Comparison of ENCODE assay signal across 8 cellular contexts in genomic region chr19:12162513-12162881, GRCh38. TPM values are rescaled to one million over a fixed set of nuclear protein-coding genes. Genes with fewer than 3 reads are reported as not detected.
DNase-seq lines count a peak whose midpoint lies in the region; ATAC-seq and TF ChIP-seq lines count a peak whose summit lies in the region.

No MANE protein-coding gene starts in this region.

- H3K36me3 ChIP-seq in testis (ENCODE audit: low read depth, missing control alignments): no peaks in the 10 kb centered on the region

- H3K27ac Mint-ChIP-seq in activated CD4-positive, alpha-beta T cell treated with anti-CD3 and anti-CD28 coated beads for 36 hours: peak overlapping the region; percentile 92
- peak overlapping the region; percentile 97 for H3K27ac Mint-ChIP-seq in WTC11

- peak overlapping the region; percentile 91 to 92 for H3K27ac ChIP-seq in testis

- no peak for DNase-seq in activated CD4-positive, alpha-beta T cell treated with anti-CD3 and anti-CD28 coated beads for 36 hours
- no peak for DNase-seq in activated CD4-positive, alpha-beta T cell treated with anti-CD3 and anti-CD28 coated beads for 48 hours
- no peak for DNase-seq in WTC11 (ENCODE audit: low spot score)
- no peak for DNase-seq in testis
- DNase-seq in NCI-H526 treated with DMSO at 0.1 percent for 48 hours (lab: John Stamatoyannopoulos, UW): no peak
- no peak for DNase-seq in NCI-H1694 (lab: John Stamatoyannopoulos, UW)

- no peaks in the 10 kb centered on the region for H3K27me3 ChIP-seq in testis

- peaks cover 26% of the 10 kb centered on the region for H3K4me1 ChIP-seq in testis

- CTCF ChIA-PET in activated CD4-positive, alpha-beta T cell treated with anti-CD3 and anti-CD28 coated beads for 36 hours (lab: Charles Lee): interaction anchor here (0.6 to 1.5 kb wide), 6 partner anchors 71 to 1113 kb away, joined by 3 to 4 read pairs (median 3); no protein-coding TSS in a partner anchor
- CTCF ChIA-PET in WTC11 (lab: Charles Lee): interaction anchor here (0.7 to 2.9 kb wide), 11 partner anchors 11 to 283 kb away, joined by 3 to 16 read pairs (median 5); partner anchors contain the start of genes ZNF20, ZNF563 and ZNF763

- POLR2A ChIA-PET in activated CD4-positive, alpha-beta T cell treated with anti-CD3 and anti-CD28 coated beads for 36 hours (lab: Charles Lee): interaction anchor here (0.6 to 1.3 kb wide), 4 partner anchors 12 to 1268 kb away, joined by 3 to 10 read pairs (median 6); no protein-coding TSS in a partner anchor
- POLR2A ChIA-PET in WTC11 (lab: Charles Lee): interaction anchor here (0.6 to 1.3 kb wide), 7 partner anchors 9 to 566 kb away, joined by 3 to 7 read pairs (median 3); partner anchors contain the start of genes ZNF20, ZNF442 and ZNF878

- no peaks in the 10 kb centered on the region for H3K27me3 Mint-ChIP-seq in activated CD4-positive, alpha-beta T cell treated with anti-CD3 and anti-CD28 coated beads for 36 hours
- H3K27me3 Mint-ChIP-seq in WTC11 (ENCODE audit: low read depth): peaks cover 5% of the 10 kb centered on the region

- peaks cover 21% of the 10 kb centered on the region for H3K36me3 Mint-ChIP-seq in activated CD4-positive, alpha-beta T cell treated with anti-CD3 and anti-CD28 coated beads for 36 hours (ENCODE audit: low read depth)
- no peaks in the 10 kb centered on the region for H3K36me3 Mint-ChIP-seq in WTC11

- WGBS in testis, 2 donors: 5 to 9% methylated on average over 8 of the region's 8 CpGs

- H3K9me3 Mint-ChIP-seq in activated CD4-positive, alpha-beta T cell treated with anti-CD3 and anti-CD28 coated beads for 36 hours (ENCODE audit: low read depth): no peaks in the 10 kb centered on the region
- no peaks in the 10 kb centered on the region for H3K9me3 Mint-ChIP-seq in WTC11

- peak overlapping the region; percentile 91 for H3K4me3 ChIP-seq in iPS-18c (ENCODE audit: insufficient read depth, low read depth, low read length)
- peak overlapping the region; percentile 70 to 99 for H3K4me3 ChIP-seq in testis

- peak; percentile 11 for ATAC-seq in activated CD4-positive, alpha-beta T cell treated with anti-CD3 and anti-CD28 coated beads for 36 hours
- ATAC-seq in WTC11 (no peak), GM18907 (IDR thresholded peaks at IDR 0.05; ENCODE audit: unreplicated experiment) (no peak)

- peaks cover 3% of the 10 kb centered on the region for H3K9me3 ChIP-seq in iPS-18c (ENCODE audit: control insufficient read depth, insufficient read depth, low read length)
- no peaks in the 10 kb centered on the region for H3K9me3 ChIP-seq in testis

- H3K4me3 Mint-ChIP-seq in activated CD4-positive, alpha-beta T cell treated with anti-CD3 and anti-CD28 coated beads for 36 hours: peak overlapping the region; percentile 98
- peak overlapping the region; percentile 94 for H3K4me3 Mint-ChIP-seq in WTC11

- no peak for TF ChIP-seq POLR2A in testis (IDR thresholded peaks at IDR 0.05)

- intact Hi-C loops in activated CD4-positive, alpha-beta T cell treated with anti-CD3 and anti-CD28 coated beads for 36 hours (cut with DNase I, micrococcal nuclease): loop anchor here in 1 of 2 experiments (1.0 to 5.0 kb wide), 6 partner anchors 22 to 575 kb away; partner anchors contain the start of genes DHPS, GET3, ZNF20 and ZNF564
- intact Hi-C loops in testis (cut with DNase I; ENCODE audit: low total_unique reads): no loop called here

- H3K4me1 Mint-ChIP-seq in activated CD4-positive, alpha-beta T cell treated with anti-CD3 and anti-CD28 coated beads for 36 hours: peaks cover 38% of the 10 kb centered on the region
- H3K4me1 Mint-ChIP-seq in WTC11: peaks cover 8% of the 10 kb centered on the region

- TF ChIP-seq CTCF in WTC11 (IDR thresholded peaks at IDR 0.05) (no peak), testis (IDR thresholded peaks at IDR 0.05) (no peak)

TF ChIP-seq in WTC11, 78 proteins besides CTCF, POLR2A, EP300 and RAD21:
- TF ChIP-seq ZNF396 (CRISPR knock-in tag; IDR thresholded peaks at IDR 0.05; ENCODE audit: borderline replicate concordance): no peak
- TF ChIP-seq RORB (CRISPR knock-in tag; IDR thresholded peaks at IDR 0.05): no peak
- no peak for TF ChIP-seq JAZF1 (CRISPR knock-in tag; IDR thresholded peaks at IDR 0.05)
- TF ChIP-seq PREB (CRISPR knock-in tag; IDR thresholded peaks at IDR 0.05; ENCODE audit: borderline replicate concordance): no peak
- no peak for TF ChIP-seq E2F4 (CRISPR knock-in tag; IDR thresholded peaks at IDR 0.05; ENCODE audit: borderline replicate concordance, low read depth)
- TF ChIP-seq MLX (CRISPR knock-in tag; IDR thresholded peaks at IDR 0.05): no peak
- no peak for TF ChIP-seq FOXP1 (CRISPR knock-in tag; IDR thresholded peaks at IDR 0.05; ENCODE audit: borderline replicate concordance)
- TF ChIP-seq ZNF138 (CRISPR knock-in tag; conservative IDR thresholded peaks at IDR 0.05): no peak

RNA-seq across cellular contexts. Expression of gene ZNF136, which starts 0.4 kb away (rescaled TPM):
- total RNA-seq in activated CD4-positive, alpha-beta T cell treated with anti-CD3 and anti-CD28 coated beads for 36 hours: 10 to 100 TPM; 11.7 to 12.9 TPM
- total RNA-seq in WTC11 (2021): 6.2 to 6.7 TPM (median 6.7 TPM) in 3 replicates
- 10 to 100 TPM; 14.6 to 18.7 TPM for total RNA-seq in testis
- polyA plus RNA-seq in testis (ENCODE audit: insufficient read depth, low read depth, low replicate concordance): 7.9 TPM

RNA-seq across cellular contexts. Expression of gene ZNF625, which starts 6.0 kb away (rescaled TPM):
- 1 to 10 TPM; 3.8 to 5.5 TPM for total RNA-seq in activated CD4-positive, alpha-beta T cell treated with anti-CD3 and anti-CD28 coated beads for 36 hours
- total RNA-seq in WTC11 (2021): 23.9 to 26.0 TPM (median 24.5 TPM) in 3 replicates
- 1 to 10 TPM; 6.5 to 8.2 TPM for total RNA-seq in testis
- 1.4 TPM for polyA plus RNA-seq in testis (ENCODE audit: insufficient read depth, low read depth, low replicate concordance)

RNA-seq across cellular contexts. Expression of gene ZNF20, which starts 22.3 kb away (rescaled TPM):
- 1 to 10 TPM; 3.2 to 3.3 TPM for total RNA-seq in activated CD4-positive, alpha-beta T cell treated with anti-CD3 and anti-CD28 coated beads for 36 hours
- 5.0 to 9.1 TPM (median 7.8 TPM) in 3 replicates for total RNA-seq in WTC11 (2021)
- 1 to 10 TPM; 7.5 to 8.9 TPM for total RNA-seq in testis
- polyA plus RNA-seq in testis (ENCODE audit: insufficient read depth, low read depth, low replicate concordance): 10.9 TPM
